Comparison of ENCODE assay signal across 11 cellular contexts in the genomic region with DNA sequence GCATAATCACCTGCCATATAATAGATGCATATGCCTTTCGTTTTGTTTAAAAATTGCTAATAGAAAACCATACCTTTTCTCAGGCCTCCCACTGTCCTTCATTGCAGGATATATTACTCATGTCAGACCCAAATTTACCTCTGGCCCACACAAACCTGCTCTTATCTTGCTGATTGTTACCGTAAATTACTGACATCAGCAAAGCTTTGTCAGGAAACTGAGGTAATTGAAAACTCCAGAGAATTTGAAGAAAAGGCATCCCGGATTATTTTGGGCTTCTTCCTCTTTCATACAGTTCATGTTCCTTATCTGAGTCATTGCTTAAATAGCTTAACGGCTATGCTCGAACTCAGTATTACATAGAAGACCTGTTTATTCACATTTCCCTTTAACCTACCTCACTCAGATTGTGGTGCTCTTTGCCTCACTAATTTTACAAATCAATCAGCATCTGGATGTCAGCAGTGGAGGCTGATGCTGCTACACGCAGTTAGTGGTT.
DNase-seq lines count a peak whose midpoint lies in the region; ATAC-seq lines count a peak whose summit lies in the region.
"Had no signal": no experiment of that assay in that cellular context is flagged by ENCODE, and none has a peak within 500 bp of the region (broad histone marks: within the 10 kb centered on the region; RNA-seq: fewer than 3 reads in every experiment).

No MANE protein-coding gene starts in this region.

- H3K9me3 Mint-ChIP-seq in activated T-helper 17 cell treated with anti-CD3 and anti-CD28 coated beads, Interleukin-2, amount 50 U/mL, for 72 hours: no peaks in the 10 kb centered on the region
- peaks cover 0 to 2% (median 0%) of the 10 kb centered on the region in 8 donors for H3K9me3 Mint-ChIP-seq in CD4-positive, alpha-beta memory T cell

- peak; percentile 61 for ATAC-seq in GM19468 (IDR thresholded peaks at IDR 0.05; ENCODE audit: extremely low read depth, unreplicated experiment)
- peak; percentile 82 for ATAC-seq in HG03378 (IDR thresholded peaks at IDR 0.05; ENCODE audit: unreplicated experiment)
- peak; percentile 86 for ATAC-seq in activated T-helper 17 cell treated with anti-CD3 and anti-CD28 coated beads, Interleukin-2, amount 50 U/mL, for 72 hours (replicated peaks)

- no peaks in the 10 kb centered on the region for H3K9me3 ChIP-seq in CD4-positive, alpha-beta memory T cell (ENCODE audit: control insufficient read depth in 1 of 2, low read length in 2 of 2)
- H3K9me3 ChIP-seq: prostate gland had no signal

- CTCF ChIA-PET in CD4-positive, alpha-beta memory T cell (lab: Charles Lee; ENCODE audit: partially characterized antibody): no interaction called here

- H3K36me3 Mint-ChIP-seq in activated T-helper 17 cell treated with anti-CD3 and anti-CD28 coated beads, Interleukin-2, amount 50 U/mL, for 72 hours (ENCODE audit: low read depth): no peaks in the 10 kb centered on the region
- no peaks in the 10 kb centered on the region for H3K36me3 Mint-ChIP-seq in CD4-positive, alpha-beta memory T cell

- H3K4me3 ChIP-seq in CD4-positive, alpha-beta memory T cell (ENCODE audit: low read length in 2 of 2): no peak overlapping the region
- H3K4me3 ChIP-seq: prostate gland had no signal

- H3K4me3 Mint-ChIP-seq in activated T-helper 17 cell treated with anti-CD3 and anti-CD28 coated beads, Interleukin-2, amount 50 U/mL, for 72 hours: peak overlapping the region; percentile 54
- no peak overlapping the region for H3K4me3 Mint-ChIP-seq in CD4-positive, alpha-beta memory T cell

- peak overlapping the region; percentile 71 for H3K27ac Mint-ChIP-seq in activated T-helper 17 cell treated with anti-CD3 and anti-CD28 coated beads, Interleukin-2, amount 50 U/mL, for 72 hours
- no peak overlapping the region for H3K27ac Mint-ChIP-seq in CD4-positive, alpha-beta memory T cell

- no peaks in the 10 kb centered on the region for H3K36me3 ChIP-seq in CD4-positive, alpha-beta memory T cell (ENCODE audit: insufficient read depth, low read length)
- H3K36me3 ChIP-seq: prostate gland had no signal

- H3K27me3 ChIP-seq in CD4-positive, alpha-beta memory T cell (ENCODE audit: insufficient read depth, low read length): no peaks in the 10 kb centered on the region

- DNase-seq in GDM1 (lab: John Stamatoyannopoulos, UW) (peak; percentile 24), NCI-H774 (lab: John Stamatoyannopoulos, UW) (no peak), activated gamma-delta T cell (lab: John Stamatoyannopoulos, UW) (no peak)
- DNase-seq in CD4-positive, alpha-beta memory T cell: no peak
- DNase-seq in stimulated activated CD4-positive, alpha-beta T cell treated with anti-CD3 and anti-CD28 coated beads, Interleukin-2, amount 100 ng/mL, for 48 hours: no peak
- DNase-seq: Calu3, NCI-H1417 treated with DMSO at 0.1 percent for 48 hours had no signal

- POLR2A ChIA-PET in CD4-positive, alpha-beta memory T cell (lab: Charles Lee; ENCODE audit: partially characterized antibody): no interaction called here

- intact Hi-C loops in CD4-positive, alpha-beta memory T cell (cut with micrococcal nuclease): no loop called here

- no peaks in the 10 kb centered on the region for H3K4me1 ChIP-seq in CD4-positive, alpha-beta memory T cell (ENCODE audit: insufficient read depth, low read length)
- H3K4me1 ChIP-seq: prostate gland had no signal

- peaks cover 3% of the 10 kb centered on the region for H3K27me3 Mint-ChIP-seq in activated T-helper 17 cell treated with anti-CD3 and anti-CD28 coated beads, Interleukin-2, amount 50 U/mL, for 72 hours
- peaks cover 3 to 15% of the 10 kb centered on the region in 2 donors for H3K27me3 Mint-ChIP-seq in CD4-positive, alpha-beta memory T cell

- peaks cover 11% of the 10 kb centered on the region for H3K4me1 Mint-ChIP-seq in activated T-helper 17 cell treated with anti-CD3 and anti-CD28 coated beads, Interleukin-2, amount 50 U/mL, for 72 hours
- H3K4me1 Mint-ChIP-seq in CD4-positive, alpha-beta memory T cell: peaks cover 0 to 5% (median 1%) of the 10 kb centered on the region in 4 donors

- H3K27ac ChIP-seq in CD4-positive, alpha-beta memory T cell (ENCODE audit: low read depth, low read length): no peak overlapping the region
- H3K27ac ChIP-seq: prostate gland had no signal
